In genomic region chr2:119156891-119157773, GRCh38 we compare ENCODE assay signal across 29 cellular contexts. TPM values are rescaled to one million over a fixed set of nuclear protein-coding genes. Genes with fewer than 3 reads are reported as not detected.
DNase-seq lines count a peak whose midpoint lies in the region; ATAC-seq, FAIRE-seq and TF ChIP-seq lines count a peak whose summit lies in the region.
"Had no signal": no experiment of that assay in that cellular context is flagged by ENCODE, and none has a peak within 500 bp of the region (broad histone marks: within the 10 kb centered on the region; RNA-seq: fewer than 3 reads in every experiment).

No MANE protein-coding gene starts in this region.

- intact Hi-C loops in PC-9 (cut with micrococcal nuclease; ENCODE audit: unreplicated experiment) (no loop called here), endothelial cell of umbilical vein (cut with micrococcal nuclease) (no loop called here)

- no peaks in the 10 kb centered on the region for H3K79me2 ChIP-seq in GM23338 (replicated peaks; ENCODE audit: insufficient read depth)
- H3K79me2 ChIP-seq in PC-9 (ENCODE audit: low read depth), result no peaks in the 10 kb centered on the region
- H3K79me2 ChIP-seq in endothelial cell of umbilical vein (ENCODE audit: control insufficient read depth, insufficient read depth, low read length), result no peaks in the 10 kb centered on the region

- dilution Hi-C loops in endothelial cell of umbilical vein (cut with MboI; ENCODE audit: extremely low pct_ligation_motif_present, low sequenced_read_pairs), result no loop called here

- H3K9me3 ChIP-seq in PC-9 (ENCODE audit: insufficient read depth, low read depth), result no peaks in the 10 kb centered on the region
- H3K9me3 ChIP-seq in endothelial cell of umbilical vein (replicated peaks; ENCODE audit: control insufficient read depth, insufficient read depth, low read length), result no peaks in the 10 kb centered on the region
- H3K9me3 ChIP-seq: esophagus muscularis mucosa, gastrocnemius medialis, HAP-1, vagina had no signal

- POLR2A ChIA-PET in PC-9 (lab: Charles Lee; ENCODE audit: unreplicated experiment), result no interaction called here
- POLR2A ChIA-PET in endothelial cell of umbilical vein (lab: Charles Lee), result no interaction called here

- TF ChIP-seq CTCF in GM23338 (conservative IDR thresholded peaks at IDR 0.05; ENCODE audit: low read depth in 2 of 2) (no peak), PC-9 (conservative IDR thresholded peaks at IDR 0.05) (no peak), endothelial cell of umbilical vein (IDR thresholded peaks at IDR 0.05; ENCODE audit: extremely low read depth in 1 of 2, insufficient read depth in 1 of 2, low read depth in 1 of 2, low read length in 2 of 2) (no peak), nephron (IDR thresholded peaks at IDR 0.05; ENCODE audit: unreplicated experiment in 3 of 3) (no peak)

- H3K4me1 ChIP-seq in GM23338 (ENCODE audit: insufficient read depth) (peaks cover 21% of the 10 kb centered on the region), PC-9 (replicated peaks; ENCODE audit: insufficient read depth) (no peaks in the 10 kb centered on the region), endothelial cell of umbilical vein (ENCODE audit: control insufficient read depth, extremely low read depth, insufficient read depth, low read length) (no peaks in the 10 kb centered on the region)
- H3K4me1 ChIP-seq: HAP-1 had no signal

- H3K4me3 Mint-ChIP-seq in GM23338 (peak overlapping the region; percentile 93), nephron (peak overlapping the region; percentile 29 to 38 (median 37))
- H3K4me3 Mint-ChIP-seq: activated T-cell treated with anti-CD3 and anti-CD28 coated beads, Interleukin-2, amount 50 U/mL, for 24 hours; natural killer cell had no signal

- H3K4me2 ChIP-seq in GM23338 (peak overlapping the region; percentile 94), PC-9 (peak overlapping the region; percentile 37; the same call in 1 of the 2 replicates), endothelial cell of umbilical vein (ENCODE audit: insufficient read depth, low read length) (no peak overlapping the region)
- H3K4me2 ChIP-seq: KMS-11 had no signal

- no peak overlapping the region; the same call in 1 of the 2 replicates for H3K27ac Mint-ChIP-seq in GM23338
- no peak overlapping the region for H3K27ac Mint-ChIP-seq in nephron
- H3K27ac Mint-ChIP-seq: activated T-cell treated with anti-CD3 and anti-CD28 coated beads, Interleukin-2, amount 50 U/mL, for 24 hours; natural killer cell had no signal

- no peak for TF ChIP-seq POLR2A in endothelial cell of umbilical vein (IDR thresholded peaks at IDR 0.05; ENCODE audit: low read depth, low read length)

- H3K27me3 Mint-ChIP-seq in GM23338 (ENCODE audit: insufficient read depth, low read depth, poor library complexity) (peaks cover 49% of the 10 kb centered on the region), nephron (ENCODE audit: low read depth) (peaks cover 97% of the 10 kb centered on the region)

- no peak overlapping the region for H3K9ac ChIP-seq in endothelial cell of umbilical vein (replicated peaks; ENCODE audit: extremely low read depth, insufficient read depth, low read length)
- H3K9ac ChIP-seq: KMS-11 had no signal

- no peaks in the 10 kb centered on the region for H4K20me1 ChIP-seq in GM23338 (replicated peaks; ENCODE audit: insufficient read depth)
- H4K20me1 ChIP-seq in PC-9 (ENCODE audit: insufficient read depth), result no peaks in the 10 kb centered on the region
- H4K20me1 ChIP-seq in endothelial cell of umbilical vein (replicated peaks; ENCODE audit: control insufficient read depth, extremely low read depth, insufficient read depth, low read length), result no peaks in the 10 kb centered on the region

- no peak for FAIRE-seq in endothelial cell of umbilical vein (lab: Jason Lieb, UNC)
- FAIRE-seq: D721Med had no signal

- peaks cover 29% of the 10 kb centered on the region for H3K4me1 Mint-ChIP-seq in GM23338
- no peaks in the 10 kb centered on the region for H3K4me1 Mint-ChIP-seq in nephron
- H3K4me1 Mint-ChIP-seq: natural killer cell had no signal

- H3K27me3 ChIP-seq in GM23338 (ENCODE audit: insufficient read depth) (peaks cover 58% of the 10 kb centered on the region), PC-9 (ENCODE audit: insufficient read depth, low read depth) (peaks cover 5% of the 10 kb centered on the region; the same call in 1 of the 2 replicates), endothelial cell of umbilical vein (ENCODE audit: control insufficient read depth in 2 of 2, insufficient read depth in 2 of 2, low read length in 2 of 2) (peaks cover 41 to 52% of the 10 kb centered on the region in 2 experiments)

- BruUV-seq in PC-9 (replicated peaks; lab: Mats Ljungman, UMichigan) (no TSS peak), endothelial cell of umbilical vein (replicated peaks; lab: Mats Ljungman, UMichigan) (no TSS peak)

- H3K36me3 ChIP-seq in GM23338 (ENCODE audit: insufficient read depth) (no peaks in the 10 kb centered on the region), PC-9 (ENCODE audit: low read depth) (no peaks in the 10 kb centered on the region), endothelial cell of umbilical vein (ENCODE audit: control insufficient read depth in 2 of 2, extremely low read depth in 1 of 2, insufficient read depth in 2 of 2, low read length in 2 of 2) (no peaks in the 10 kb centered on the region)
- H3K36me3 ChIP-seq: esophagus muscularis mucosa, gastrocnemius medialis, HAP-1, vagina had no signal

- H3K4me3 ChIP-seq in GM23338 (peak overlapping the region; percentile 88), PC-9 (no peak overlapping the region), endothelial cell of umbilical vein (replicated peaks in 1 of 3; ENCODE audit: insufficient read depth in 1 of 3, low read depth in 1 of 3, low read length in 3 of 3) (no peak overlapping the region)
- H3K4me3 ChIP-seq: HAP-1, vagina had no signal

- H3F3A ChIP-seq in GM23338 (replicated peaks; ENCODE audit: low read depth) (no peaks in the 10 kb centered on the region; the same call in 1 of the 2 replicates), PC-9 (ENCODE audit: insufficient read depth, low read depth) (no peaks in the 10 kb centered on the region)

- no peaks in the 10 kb centered on the region for H3K9me2 ChIP-seq in GM23338 (ENCODE audit: insufficient read depth)
- no peaks in the 10 kb centered on the region for H3K9me2 ChIP-seq in PC-9 (ENCODE audit: insufficient read depth)

- ATAC-seq in GM23338, result peak; percentile 13
- no peak for ATAC-seq in HG02759 (IDR thresholded peaks at IDR 0.05; ENCODE audit: unreplicated experiment)
- ATAC-seq in GM21576 (IDR thresholded peaks at IDR 0.05; ENCODE audit: unreplicated experiment), result no peak
- ATAC-seq: activated CD4-positive, CD25-positive, alpha-beta regulatory T cell treated with anti-CD3 and anti-CD28 coated beads, Interleukin-2, amount 50 U/mL, for 24 hours; gastrocnemius medialis; left cardiac atrium; natural killer cell had no signal

- CTCF ChIA-PET in PC-9 (lab: Charles Lee) (no interaction called here), endothelial cell of umbilical vein (lab: Charles Lee) (no interaction called here)

- H3K36me3 Mint-ChIP-seq in GM23338 (ENCODE audit: low read depth) (no peaks in the 10 kb centered on the region), nephron (ENCODE audit: low read depth) (no peaks in the 10 kb centered on the region)
- H3K36me3 Mint-ChIP-seq: natural killer cell had no signal

- peak; percentile 57 for DNase-seq in GM23338 (ENCODE audit: low spot score)
- DNase-seq in PC-9, result no peak
- no peak for DNase-seq in endothelial cell of umbilical vein (ENCODE audit: low read depth, low spot score)
- no peak for DNase-seq in GF-D8 (lab: John Stamatoyannopoulos, UW)
- DNase-seq in stimulated activated CD4-positive, alpha-beta T cell treated with anti-CD3 and anti-CD28 coated beads, Interleukin-4, amount 100 ng/mL, for 1 hour, result no peak
- DNase-seq: activated CD8-positive, alpha-beta memory T cell treated with anti-CD3 and anti-CD28 coated beads for 24 hours; activated naive CD4-positive, alpha-beta T cell treated with Interleukin-2 at 50 U/mL for 16 hours; activated T-cell treated with anti-CD3 and anti-CD28 coated beads, Interleukin-2, amount 50 U/mL, for 24 hours; C1 segment of cervical spinal cord; effector CD4-positive, alpha-beta T cell; gastrocnemius medialis; left cardiac atrium; mesenchymal stem cell; natural killer cell; NCI-H1048; NCI-H187 treated with DMSO at 0.1 percent for 48 hours; NCI-H774; Right ventricle myocardium superior had no signal

- peak overlapping the region; percentile 96 for H2AFZ ChIP-seq in GM23338
- H2AFZ ChIP-seq in PC-9, result no peak overlapping the region
- H2AFZ ChIP-seq in endothelial cell of umbilical vein (ENCODE audit: low read depth, low read length), result no peak overlapping the region

- H3K9me1 ChIP-seq in endothelial cell of umbilical vein (replicated peaks; ENCODE audit: control insufficient read depth, extremely low read depth, insufficient read depth, low read length), result no peaks in the 10 kb centered on the region

- H3K9me3 Mint-ChIP-seq in GM23338 (no peaks in the 10 kb centered on the region; the same call in 2 of the 3 replicates), nephron (peaks cover 3% of the 10 kb centered on the region)
- H3K9me3 Mint-ChIP-seq: activated T-cell treated with anti-CD3 and anti-CD28 coated beads, Interleukin-2, amount 50 U/mL, for 24 hours; natural killer cell had no signal

- H3K27ac ChIP-seq in GM23338 (ENCODE audit: low read depth) (no peak overlapping the region), PC-9 (no peak overlapping the region), endothelial cell of umbilical vein (ENCODE audit: insufficient read depth, low read depth, low read length) (no peak overlapping the region)
- H3K27ac ChIP-seq: esophagus muscularis mucosa, gastrocnemius medialis, KMS-11, vagina had no signal

TF ChIP-seq in GM23338, 12 proteins besides CTCF, POLR2A, EP300 and RAD21 (continues in another document):
- TF ChIP-seq EZH2 (IDR thresholded peaks at IDR 0.05; ENCODE audit: low read depth, unreplicated experiment), result peak; percentile 65
- TF ChIP-seq POLR2AphosphoS5 (IDR thresholded peaks at IDR 0.05; ENCODE audit: low read depth), result no peak

TF ChIP-seq in endothelial cell of umbilical vein, 7 proteins besides CTCF, POLR2A, EP300 and RAD21:
- TF ChIP-seq MYC (IDR thresholded peaks at IDR 0.05; ENCODE audit: low read depth, low read length), result no peak
- TF ChIP-seq EZH2 (IDR thresholded peaks at IDR 0.05; ENCODE audit: borderline replicate concordance, low read depth, low read length, severe bottlenecking), result peak; percentile 70

RNA-seq across cellular contexts. Expression of gene C1QL2, which starts 1.4 kb away (rescaled TPM):
- total RNA-seq in GM23338 (2014; rRNA removed; shearing (Covaris generic)), result 0.69 and 1.2 TPM in 2 replicates
- polyA plus RNA-seq in GM23338 (2016; fragmentation: Nextera tagmentation; extraction: Ambion mirVana), result 0.56 and 0.87 TPM in 2 replicates
- total RNA-seq in PC-9 (2021), result not detected in 2 replicates
- not detected in 2 replicates for total RNA-seq in endothelial cell of umbilical vein
- polyA plus RNA-seq in endothelial cell of umbilical vein, result not detected in 2 replicates
- polyA plus RNA-seq in endothelial cell of umbilical vein (2011; cell fraction: cytosol; rRNA removed), result not detected in 2 replicates
- polyA plus RNA-seq in endothelial cell of umbilical vein (2011; cell fraction: nucleus; rRNA removed), result not detected in 2 replicates
- polyA plus RNA-seq in endothelial cell of umbilical vein (2012), result not detected in 2 replicates
- not detected in 2 replicates for polyA minus RNA-seq in endothelial cell of umbilical vein
- polyA minus RNA-seq in endothelial cell of umbilical vein (2011; cell fraction: cytosol; rRNA and poly(A)+ RNA removed), result not detected
- polyA minus RNA-seq in endothelial cell of umbilical vein (2011; cell fraction: nucleus; rRNA and poly(A)+ RNA removed), result not detected in 2 replicates
- total RNA-seq: esophagus muscularis mucosa, gastrocnemius medialis, left cardiac atrium, natural killer cell, OCI-LY7, Right ventricle myocardium superior, vagina had no signal
- polyA plus RNA-seq: AG04450 had no signal
